ENCODE assay signal across 8 cellular contexts in genomic region chr1:206117151-206117948, GRCh38. TPM values are rescaled to one million over a fixed set of nuclear protein-coding genes. Genes with fewer than 3 reads are reported as not detected.
DNase-seq lines count a peak whose midpoint lies in the region; ATAC-seq and TF ChIP-seq lines count a peak whose summit lies in the region.

AVPR1B (minus strand) TSS chr1:206117388; CDS start chr1:206116890, 498 bp downstream.

- no TSS peak for BruUV-seq in OCI-LY7 (replicated peaks; lab: Mats Ljungman, UMichigan)

- H3K27ac ChIP-seq in Peyer's patch = no peak within 1 kb of the TSS
- H3K27ac ChIP-seq in subcutaneous abdominal adipose tissue (ENCODE audit: low read depth, low read length) = no peak within 1 kb of the TSS
- H3K27ac ChIP-seq in OCI-LY7 (ENCODE audit: low read depth, low read length, poor library complexity, severe bottlenecking) = no peak within 1 kb of the TSS

- no peaks in the 10 kb centered on the region for H4K20me1 ChIP-seq in OCI-LY7 (ENCODE audit: insufficient read depth, low read length)

- no peak for ATAC-seq in GM18867 (IDR thresholded peaks at IDR 0.05; ENCODE audit: unreplicated experiment)

- H3K27ac Mint-ChIP-seq in mesothelial cell of epicardium = no peak within 1 kb of the TSS

- no peaks in the 10 kb centered on the region for H3K79me2 ChIP-seq in OCI-LY7 (ENCODE audit: insufficient read depth, low read depth, low read length)

- H3K36me3 Mint-ChIP-seq in mesothelial cell of epicardium = peaks cover 3% of the 10 kb centered on the region

- peak within 1 kb of the TSS; percentile 67 for H3K4me3 Mint-ChIP-seq in mesothelial cell of epicardium

- H3K9me2 ChIP-seq in OCI-LY7 (ENCODE audit: insufficient read depth, low read length) = no peaks in the 10 kb centered on the region

- CTCF ChIA-PET in HEK293T (lab: Yijun Ruan, JAX) (interaction anchor here (0.6 kb wide), 1 partner anchor 209 kb away, joined by 3 read pairs; no protein-coding TSS in a partner anchor), OCI-LY7 (lab: Charles Lee; ENCODE audit: unreplicated experiment) (no interaction called here)

- H3K4me2 ChIP-seq in OCI-LY7 (ENCODE audit: low read length) = no peak within 1 kb of the TSS

- H3K4me3 ChIP-seq in Peyer's patch (peak within 1 kb of the TSS; percentile 22 to 43 (median 37)), subcutaneous abdominal adipose tissue (ENCODE audit: low read depth in 1 of 5, low read length in 5 of 5) (peak within 1 kb of the TSS; percentile 47 to 62 (median 57)), OCI-LY7 (ENCODE audit: low read depth, low read length, poor library complexity, severe bottlenecking) (no peak within 1 kb of the TSS)

- peaks cover 52% of the 10 kb centered on the region for H3K27me3 Mint-ChIP-seq in mesothelial cell of epicardium (ENCODE audit: low read depth)

- peaks cover 12% of the 10 kb centered on the region for H3K4me1 Mint-ChIP-seq in mesothelial cell of epicardium

- DNase-seq in ACHN (peak; percentile 61), HEK293T (ENCODE audit: extremely low spot score) (peak; percentile 77), Peyer's patch (peak; percentile 41 to 62 (median 57)), ecto neural progenitor cell (ENCODE audit: low spot score) (peak; percentile 76), mesothelial cell of epicardium (ENCODE audit: low spot score in 2 of 2, unreplicated experiment in 2 of 2) (peak; percentile 25 to 59), OCI-LY7 (ENCODE audit: low spot score) (no peak)

- POLR2A ChIA-PET in HEK293T (lab: Yijun Ruan, JAX) (no interaction called here), OCI-LY7 (lab: Charles Lee) (no interaction called here)

- in situ Hi-C loops in ACHN (cut with HindIII; ENCODE audit: low pct_ligation_motif_present, low pct_unique_long_range_greater_than_20kb, low sequenced_read_pairs) = no loop called here

- peaks cover 23% of the 10 kb centered on the region for H3K9me3 Mint-ChIP-seq in mesothelial cell of epicardium

- no peaks in the 10 kb centered on the region for H3K27me3 ChIP-seq in Peyer's patch
- peaks cover 3 to 19% (median 7%) of the 10 kb centered on the region in 5 donors for H3K27me3 ChIP-seq in subcutaneous abdominal adipose tissue (ENCODE audit: control insufficient read depth in 5 of 5, insufficient read depth in 4 of 5, low read length in 5 of 5)

- H3K9me3 ChIP-seq in Peyer's patch (peaks cover 0 to 13% (median 0%) of the 10 kb centered on the region in 4 donors), subcutaneous abdominal adipose tissue (ENCODE audit: control insufficient read depth in 5 of 5, low read length in 5 of 5) (peaks cover 2 to 13% (median 5%) of the 10 kb centered on the region in 5 donors), OCI-LY7 (ENCODE audit: low read length) (peaks cover 14% of the 10 kb centered on the region)

- H3K36me3 ChIP-seq in Peyer's patch (no peaks in the 10 kb centered on the region), subcutaneous abdominal adipose tissue (ENCODE audit: control insufficient read depth in 5 of 5, insufficient read depth in 5 of 5, low read length in 5 of 5) (no peaks in the 10 kb centered on the region), OCI-LY7 (ENCODE audit: insufficient read depth, low read length) (no peaks in the 10 kb centered on the region)

- no peak for TF ChIP-seq POLR2A in Peyer's patch (IDR thresholded peaks at IDR 0.05)

- no peak within 1 kb of the TSS for H2AFZ ChIP-seq in OCI-LY7 (ENCODE audit: low read length)

- H3K9ac ChIP-seq in subcutaneous abdominal adipose tissue (ENCODE audit: low read length in 5 of 5) = peak within 1 kb of the TSS in 1 of 5 donors; percentile 26

- H3K4me1 ChIP-seq in Peyer's patch (peaks cover 0 to 11% (median 2%) of the 10 kb centered on the region in 4 donors), subcutaneous abdominal adipose tissue (ENCODE audit: control insufficient read depth in 5 of 5, insufficient read depth in 5 of 5, low read length in 5 of 5) (peaks cover 0 to 14% (median 12%) of the 10 kb centered on the region in 5 donors), OCI-LY7 (ENCODE audit: insufficient read depth, low read length, poor library complexity, severe bottlenecking) (no peaks in the 10 kb centered on the region)

- TF ChIP-seq CTCF in Peyer's patch (IDR thresholded peaks at IDR 0.05) = no peak
- no peak for TF ChIP-seq CTCF in mesothelial cell of epicardium (IDR thresholded peaks at IDR 0.05; ENCODE audit: unreplicated experiment)
- TF ChIP-seq CTCF in OCI-LY7 (conservative IDR thresholded peaks at IDR 0.05; ENCODE audit: low read length) = no peak

- intact Hi-C loops in OCI-LY7 (cut with micrococcal nuclease; ENCODE audit: unreplicated experiment) = no loop called here

TF ChIP-seq in HEK293T, 16 proteins besides CTCF, POLR2A, EP300 and RAD21:
- TF ChIP-seq L3MBTL2 (conservative IDR thresholded peaks at IDR 0.05) (peak; percentile 9; the same call in 1 of the 2 replicates), ARNT (IDR thresholded peaks at IDR 0.05) (no peak)

RNA-seq across cellular contexts. Expression of gene AVPR1B, which starts in this region (rescaled TPM):
- total RNA-seq in Peyer's patch (under 1 TPM in 1 of 4 donors, not detected in 3; 0.47 TPM), mesothelial cell of epicardium (not detected in 3 replicates), OCI-LY7 (2022) (not detected in 2 replicates)
- not detected in 2 replicates for total RNA-seq in OCI-LY7 (2014; rRNA removed; shearing (Covaris generic))

Comparison
In these comparisons a context has a peak if more than half of its experiments do, and no peak if none do; other contexts are left out.
1. Peak in DNase-seq and H3K4me3 ChIP-seq in Peyer's patch; RNA of the gene not detected or under 1 TPM.
2. Peak in DNase-seq in mesothelial cell of epicardium; RNA of the gene not detected or under 1 TPM.